In genomic region chr15:81265944-81266775, GRCh38 we compare ENCODE assay signal across 8 cellular contexts. TPM values are rescaled to one million over a fixed set of nuclear protein-coding genes. Genes with fewer than 3 reads are reported as not detected.
DNase-seq lines count a peak whose midpoint lies in the region; ATAC-seq and TF ChIP-seq lines count a peak whose summit lies in the region.

No MANE protein-coding gene starts in this region.

- ATAC-seq in GM19324 (IDR thresholded peaks at IDR 0.05; ENCODE audit: low FRiP score, unreplicated experiment) = peak; percentile 76
- peak; percentile 75 for ATAC-seq in HG03432 (IDR thresholded peaks at IDR 0.05; ENCODE audit: unreplicated experiment)
- ATAC-seq in activated CD4-positive, CD25-positive, alpha-beta regulatory T cell treated with anti-CD3 and anti-CD28 coated beads, Interleukin-2, amount 50 U/mL, for 24 hours = peak; percentile 94 to 96

- H3K36me3 ChIP-seq in BJ (ENCODE audit: control insufficient read depth, insufficient read depth, low read length) = no peaks in the 10 kb centered on the region

- CTCF ChIA-PET in BJ (lab: Yijun Ruan, JAX) = interaction anchor here (0.6 to 10.3 kb wide), 105 partner anchors 8 to 1127 kb away, joined by 3 to 378 read pairs (median 5); partner anchors contain the start of genes CFAP161, STARD5 and TLNRD1

- peak; percentile 96 for TF ChIP-seq CTCF in BJ (IDR thresholded peaks at IDR 0.05; ENCODE audit: insufficient read depth, low read depth, low read length)

- DNase-seq in BJ (ENCODE audit: low read depth) (no peak), NCI-H446 treated with DMSO at 0.1 percent for 48 hours (lab: John Stamatoyannopoulos, UW) (peak; percentile 61), cerebellar cortex (ENCODE audit: low spot score) (peak; percentile 91), kidney tubule cell (ENCODE audit: low spot score) (peak; percentile 69)
- peak; percentile 86 for DNase-seq in stimulated activated CD4-positive, alpha-beta T cell treated with anti-CD3 and anti-CD28 coated beads, Interleukin-4, amount 100 ng/mL, for 1 hour

- POLR2A ChIA-PET in BJ (lab: Charles Lee) = interaction anchor here (0.7 to 1.0 kb wide), 2 partner anchors 160 to 308 kb away, joined by 3 read pairs; no protein-coding TSS in a partner anchor

- no peak overlapping the region for H3K4me3 ChIP-seq in BJ (ENCODE audit: low read depth, low read length)

- peaks cover 4% of the 10 kb centered on the region for H3K27me3 ChIP-seq in BJ (ENCODE audit: control insufficient read depth, insufficient read depth, low read length)

RNA-seq across cellular contexts. Expression of gene STARD5, which starts 57.8 kb away (rescaled TPM):
- polyA plus RNA-seq in BJ (2011; rRNA removed) = 5.1 and 5.9 TPM in 2 replicates
- 2.7 and 4.8 TPM in 2 replicates for polyA minus RNA-seq in BJ (2011; rRNA and poly(A)+ RNA removed)
